27 cellular contexts compared by ENCODE assay signal in the genomic region with DNA sequence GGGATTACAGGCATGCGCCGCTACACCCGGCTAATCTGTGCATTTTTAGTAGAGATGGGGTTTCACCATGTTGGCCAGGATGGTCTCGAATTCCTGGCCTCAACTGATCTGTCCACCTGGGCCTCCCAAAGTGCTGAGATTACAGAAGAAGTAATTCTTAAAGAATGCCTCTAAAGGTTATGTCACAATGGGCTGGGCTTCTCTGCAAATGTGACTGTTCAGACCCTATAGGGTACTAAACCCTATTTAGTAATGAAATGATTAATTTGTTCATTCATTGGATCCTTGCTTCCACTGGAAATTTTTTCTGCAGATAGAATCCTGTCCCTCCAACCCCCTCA.
A peak's percentile ranks its signal among the peaks of the same experiment; 100 is the strongest.
DNase-seq lines count a peak whose midpoint lies in the region; ATAC-seq, FAIRE-seq and TF ChIP-seq lines count a peak whose summit lies in the region.
"Had no signal": no experiment of that assay in that cellular context is flagged by ENCODE, and none has a peak within 500 bp of the region (broad histone marks: within the 10 kb centered on the region; RNA-seq: fewer than 3 reads in every experiment).

No MANE protein-coding gene starts in this region.

- no peaks in the 10 kb centered on the region for H3K27me3 ChIP-seq in CD4-positive, CD25-positive, alpha-beta regulatory T cell (ENCODE audit: control insufficient read depth, insufficient read depth, low read length)
- no peaks in the 10 kb centered on the region for H3K27me3 ChIP-seq in HCT116 (ENCODE audit: insufficient read depth, low read length)
- H3K27me3 ChIP-seq in bronchial epithelial cell (ENCODE audit: control insufficient read depth, insufficient read depth, low read length) = no peaks in the 10 kb centered on the region
- no peaks in the 10 kb centered on the region for H3K27me3 ChIP-seq in naive thymus-derived CD4-positive, alpha-beta T cell (ENCODE audit: control insufficient read depth in 2 of 2, insufficient read depth in 2 of 2, low read length in 2 of 2)
- H3K27me3 ChIP-seq: upper lobe of left lung had no signal

- no peak overlapping the region for H2AFZ ChIP-seq in HCT116 (ENCODE audit: low read depth, low read length, poor library complexity, severe bottlenecking)

- TF ChIP-seq CTCF in HCT116 (IDR thresholded peaks at IDR 0.05 in 2 of 3, conservative IDR thresholded peaks at IDR 0.05 in 1 of 3; ENCODE audit: borderline replicate concordance in 1 of 3, insufficient read depth in 1 of 3, low read depth in 2 of 3, low read length in 2 of 3) (no peak), bronchial epithelial cell (IDR thresholded peaks at IDR 0.05; ENCODE audit: insufficient read depth, low read length, severe bottlenecking) (no peak), GM20000 (IDR thresholded peaks at IDR 0.05; ENCODE audit: extremely low read depth, missing control alignments) (no peak)

- intact Hi-C loops in HCT116 (cut with micrococcal nuclease) = no loop called here
- intact Hi-C loops in naive thymus-derived CD4-positive, alpha-beta T cell (cut with micrococcal nuclease) = no loop called here

- no peaks in the 10 kb centered on the region for H3K9me2 ChIP-seq in HCT116 (ENCODE audit: insufficient read depth)

- H3K79me2 ChIP-seq in HCT116 (ENCODE audit: insufficient read depth, low read length) = no peaks in the 10 kb centered on the region

- no peaks in the 10 kb centered on the region for H3K27me3 Mint-ChIP-seq in CD4-positive, CD25-positive, alpha-beta regulatory T cell
- no peaks in the 10 kb centered on the region for H3K27me3 Mint-ChIP-seq in naive thymus-derived CD4-positive, alpha-beta T cell
- H3K27me3 Mint-ChIP-seq: activated naive CD8-positive, alpha-beta T cell treated with anti-CD3 and anti-CD28 coated beads, Interleukin-2, amount 10 ng/mL, durations not matched to agents 7 days and 5 days; central memory CD8-positive, alpha-beta T cell; stimulated activated memory B cell treated with anti-CD40 and anti-IgM and Interleukin-4, amounts not matched to agents 10 μg/mL and 1 μg/mL and 100 μg/mL, for 72 hours had no signal

- H3K4me2 ChIP-seq in HCT116 (ENCODE audit: low read length) = peak overlapping the region; percentile 49

- DNase-seq in CD4-positive, CD25-positive, alpha-beta regulatory T cell = no peak
- DNase-seq in HCT116 (ENCODE audit: low read depth, low spot score) (no peak), bronchial epithelial cell (ENCODE audit: low read depth) (peak; percentile 5), GM20000 (ENCODE audit: low spot score) (no peak), DMS 273 (lab: John Stamatoyannopoulos, UW; ENCODE audit: unreplicated experiment) (no peak)
- DNase-seq in naive thymus-derived CD4-positive, alpha-beta T cell = no peak
- DNase-seq: activated CD4-positive, CD25-positive, alpha-beta regulatory T cell; activated gamma-delta T cell treated with Interleukin-2 at 50 U/mL for 16 hours; activated naive CD8-positive, alpha-beta T cell treated with anti-CD3 and anti-CD28 coated beads, Interleukin-2, amount 10 ng/mL, durations not matched to agents 7 days and 5 days; activated T-cell treated with anti-CD3 and anti-CD28 coated beads, Interleukin-2, amount 50 U/mL, for 4 hours; endodermal cell; foreskin fibroblast; hippocampal formation; NCI-H146; NCI-H446; NCI-H774; occipital lobe; psoas muscle; substantia nigra; upper lobe of left lung had no signal

- H4K20me1 ChIP-seq in HCT116 (ENCODE audit: insufficient read depth) = no peaks in the 10 kb centered on the region

- no peak overlapping the region for H3K4me3 ChIP-seq in CD4-positive, CD25-positive, alpha-beta regulatory T cell (ENCODE audit: low read depth, low read length)
- H3K4me3 ChIP-seq in HCT116 (replicated peaks in 1 of 2; ENCODE audit: low read depth in 1 of 2, low read length in 2 of 2) = no peak overlapping the region
- no peak overlapping the region for H3K4me3 ChIP-seq in bronchial epithelial cell (ENCODE audit: low read depth, low read length)
- no peak overlapping the region for H3K4me3 ChIP-seq in naive thymus-derived CD4-positive, alpha-beta T cell (ENCODE audit: low read length)
- H3K4me3 ChIP-seq: upper lobe of left lung had no signal

- peaks cover 13% of the 10 kb centered on the region for H3K36me3 Mint-ChIP-seq in CD4-positive, CD25-positive, alpha-beta regulatory T cell
- peaks cover 9 to 42% (median 14%) of the 10 kb centered on the region in 5 donors for H3K36me3 Mint-ChIP-seq in naive thymus-derived CD4-positive, alpha-beta T cell

- no peak for FAIRE-seq in bronchial epithelial cell (lab: Jason Lieb, UNC)
- FAIRE-seq: astrocyte had no signal

- no peak for TF ChIP-seq POLR2A in HCT116 (IDR thresholded peaks at IDR 0.05; ENCODE audit: borderline replicate concordance, extremely low read depth, insufficient read depth, insufficient read length)

- H3K9ac ChIP-seq in HCT116 (ENCODE audit: low read length) = peak overlapping the region; percentile 39; the same call in 1 of the 2 replicates

- peak overlapping the region in 2 of 3 donors; percentile 8 to 73 for H3K27ac Mint-ChIP-seq in CD4-positive, CD25-positive, alpha-beta regulatory T cell
- peak overlapping the region in 6 of 9 donors; percentile 44 to 91 (median 60) for H3K27ac Mint-ChIP-seq in naive thymus-derived CD4-positive, alpha-beta T cell
- H3K27ac Mint-ChIP-seq: activated naive CD8-positive, alpha-beta T cell treated with anti-CD3 and anti-CD28 coated beads, Interleukin-2, amount 10 ng/mL, durations not matched to agents 7 days and 5 days; endodermal cell; stimulated activated memory B cell treated with anti-CD40 and anti-IgM and Interleukin-4, amounts not matched to agents 10 μg/mL and 1 μg/mL and 100 μg/mL, for 72 hours had no signal

- RAD21 ChIA-PET in HCT116 (lab: Charles Lee; ENCODE audit: low non-redundant PET in 1 of 2, low total read pairs in 2 of 2, uncharacterized antibody in 2 of 2, unreplicated experiment in 2 of 2) = no interaction called here

- no peak overlapping the region for H3K4me3 Mint-ChIP-seq in CD4-positive, CD25-positive, alpha-beta regulatory T cell
- no peak overlapping the region for H3K4me3 Mint-ChIP-seq in naive thymus-derived CD4-positive, alpha-beta T cell
- H3K4me3 Mint-ChIP-seq: activated naive CD8-positive, alpha-beta T cell treated with anti-CD3 and anti-CD28 coated beads, Interleukin-2, amount 10 ng/mL, durations not matched to agents 7 days and 5 days; activated T-cell treated with anti-CD3 and anti-CD28 coated beads, Interleukin-2, amount 50 U/mL, for 4 hours; central memory CD8-positive, alpha-beta T cell; endodermal cell; stimulated activated memory B cell treated with anti-CD40 and anti-IgM and Interleukin-4, amounts not matched to agents 10 μg/mL and 1 μg/mL and 100 μg/mL, for 72 hours had no signal

- peaks cover 0 to 4% (median 1%) of the 10 kb centered on the region in 7 donors for H3K9me3 Mint-ChIP-seq in CD4-positive, CD25-positive, alpha-beta regulatory T cell
- H3K9me3 Mint-ChIP-seq in naive thymus-derived CD4-positive, alpha-beta T cell = peaks cover 0 to 15% (median 0%) of the 10 kb centered on the region in 11 donors
- H3K9me3 Mint-ChIP-seq: activated naive CD8-positive, alpha-beta T cell treated with anti-CD3 and anti-CD28 coated beads, Interleukin-2, amount 10 ng/mL, durations not matched to agents 7 days and 5 days; central memory CD8-positive, alpha-beta T cell had no signal

- ATAC-seq in CD4-positive, CD25-positive, alpha-beta regulatory T cell (ENCODE audit: low read depth in 2 of 2) = no peak
- no peak for ATAC-seq in HCT116
- no peak for ATAC-seq in naive thymus-derived CD4-positive, alpha-beta T cell
- no peak for ATAC-seq in HG03565 (IDR thresholded peaks at IDR 0.05; ENCODE audit: unreplicated experiment)
- ATAC-seq: activated T-cell treated with anti-CD3 and anti-CD28 coated beads, Interleukin-2, amount 50 U/mL, for 4 hours; esophagus mucosa; left lobe of liver; psoas muscle; stimulated activated memory B cell treated with anti-CD40 and anti-IgM and Interleukin-4, amounts not matched to agents 10 μg/mL and 1 μg/mL and 100 μg/mL, for 72 hours had no signal

- H3K4me1 ChIP-seq in CD4-positive, CD25-positive, alpha-beta regulatory T cell (ENCODE audit: control insufficient read depth, insufficient read depth, low read length, poor library complexity, severe bottlenecking) = peaks cover 16% of the 10 kb centered on the region
- peaks cover 5 to 39% of the 10 kb centered on the region in 2 experiments for H3K4me1 ChIP-seq in HCT116 (ENCODE audit: control insufficient read depth in 1 of 2, insufficient read depth in 2 of 2, low read length in 2 of 2)
- peaks cover 11 to 21% of the 10 kb centered on the region in 2 donors for H3K4me1 ChIP-seq in naive thymus-derived CD4-positive, alpha-beta T cell (ENCODE audit: control insufficient read depth in 2 of 2, insufficient read depth in 2 of 2, low read length in 2 of 2)

- CTCF ChIA-PET in HCT116 (lab: Charles Lee) = no interaction called here
- CTCF ChIA-PET in naive thymus-derived CD4-positive, alpha-beta T cell (lab: Charles Lee) = no interaction called here

- no peak overlapping the region for H3K27ac ChIP-seq in CD4-positive, CD25-positive, alpha-beta regulatory T cell (ENCODE audit: insufficient read depth, low read length, poor library complexity, severe bottlenecking)
- no peak overlapping the region for H3K27ac ChIP-seq in HCT116 (ENCODE audit: low read depth, low read length)
- no peak overlapping the region for H3K27ac ChIP-seq in naive thymus-derived CD4-positive, alpha-beta T cell (ENCODE audit: low read depth, low read length)
- H3K27ac ChIP-seq: C4-2B, upper lobe of left lung had no signal

- peaks cover 41 to 82% (median 61%) of the 10 kb centered on the region in 4 donors for H3K4me1 Mint-ChIP-seq in CD4-positive, CD25-positive, alpha-beta regulatory T cell
- peaks cover 21 to 82% (median 72%) of the 10 kb centered on the region in 7 donors for H3K4me1 Mint-ChIP-seq in naive thymus-derived CD4-positive, alpha-beta T cell
- H3K4me1 Mint-ChIP-seq: endodermal cell had no signal

- no peak for TF ChIP-seq RAD21 in HCT116 (IDR thresholded peaks at IDR 0.05; ENCODE audit: low read depth)

- no TSS peak for BruUV-seq in HCT116 (replicated peaks; lab: Mats Ljungman, UMichigan)

- no peaks in the 10 kb centered on the region for H3K9me3 ChIP-seq in CD4-positive, CD25-positive, alpha-beta regulatory T cell (ENCODE audit: control insufficient read depth in 2 of 2, low read length in 2 of 2)
- H3K9me3 ChIP-seq in HCT116 (ENCODE audit: control insufficient read depth in 1 of 2, insufficient read depth in 1 of 2, low read depth in 1 of 2, low read length in 2 of 2) = peaks cover 0 to 8% of the 10 kb centered on the region in 2 experiments; a peak in 1 of 4 replicates
- no peaks in the 10 kb centered on the region for H3K9me3 ChIP-seq in naive thymus-derived CD4-positive, alpha-beta T cell (ENCODE audit: control insufficient read depth in 2 of 3, low read length in 3 of 3)
- H3K9me3 ChIP-seq: psoas muscle, upper lobe of left lung had no signal

- POLR2A ChIA-PET in HCT116 (lab: Charles Lee) = no interaction called here
- POLR2A ChIA-PET in naive thymus-derived CD4-positive, alpha-beta T cell (lab: Charles Lee) = interaction anchor here (4.2 kb wide), 1 partner anchor 8 kb away, joined by 24 read pairs; no protein-coding TSS in a partner anchor

- no peaks in the 10 kb centered on the region for H3K36me3 ChIP-seq in CD4-positive, CD25-positive, alpha-beta regulatory T cell (ENCODE audit: control insufficient read depth, insufficient read depth, low read length)
- H3K36me3 ChIP-seq in HCT116 (ENCODE audit: control insufficient read depth in 1 of 2, insufficient read depth in 2 of 2, low read length in 2 of 2) (0 out of 4 replicates have a peak, but pooled peaks cover 0 to 5% of the 10 kb centered on the region in 2 experiments), bronchial epithelial cell (ENCODE audit: control insufficient read depth, insufficient read depth, low read length) (no peaks in the 10 kb centered on the region)
- peaks cover 0 to 12% (median 0%) of the 10 kb centered on the region in 3 experiments for H3K36me3 ChIP-seq in naive thymus-derived CD4-positive, alpha-beta T cell (ENCODE audit: control insufficient read depth in 2 of 3, insufficient read depth in 3 of 3, low read length in 3 of 3)
- H3K36me3 ChIP-seq: upper lobe of left lung had no signal
